29 cellular contexts compared by ENCODE assay signal in the genomic region with DNA sequence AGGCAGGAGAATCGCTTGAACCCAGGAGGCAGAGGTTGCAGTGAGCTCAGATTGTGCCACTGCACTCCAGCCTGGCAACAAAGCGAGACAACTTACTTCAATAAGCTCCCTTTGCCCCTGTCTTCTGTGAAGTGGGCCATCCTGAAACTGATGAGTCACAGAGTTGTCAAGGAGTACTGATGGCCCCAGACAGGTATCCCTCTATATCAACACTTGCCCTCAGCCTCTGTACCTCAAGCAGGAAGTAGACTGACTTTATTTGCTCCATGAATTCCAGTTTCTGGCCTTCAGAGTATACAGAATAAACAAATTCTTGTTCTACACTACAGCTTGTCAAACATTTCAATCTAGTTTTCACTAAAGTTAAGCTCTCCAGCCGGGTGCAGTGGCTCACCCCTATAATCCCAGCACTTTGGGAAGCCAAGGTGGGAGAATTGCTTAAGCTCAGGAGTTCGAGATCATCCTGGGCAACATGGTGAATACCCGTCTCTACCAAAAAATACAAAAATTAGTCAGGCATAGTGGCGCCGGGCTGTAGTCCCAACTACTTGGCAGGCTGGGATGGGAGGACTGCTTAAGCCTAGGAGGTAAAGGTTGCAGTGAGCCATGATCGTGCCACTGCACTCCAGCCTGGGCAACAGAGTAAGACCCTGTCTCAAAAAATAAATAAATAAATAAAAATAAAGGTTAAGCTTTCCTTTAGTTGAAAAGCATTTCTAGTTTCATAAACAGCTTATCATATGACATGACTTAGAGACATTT. TPM values are rescaled to one million over a fixed set of nuclear protein-coding genes. Genes with fewer than 3 reads are reported as not detected.
DNase-seq lines count a peak whose midpoint lies in the region; ATAC-seq, FAIRE-seq and TF ChIP-seq lines count a peak whose summit lies in the region.
"Had no signal": no experiment of that assay in that cellular context is flagged by ENCODE, and none has a peak within 500 bp of the region (broad histone marks: within the 10 kb centered on the region; RNA-seq: fewer than 3 reads in every experiment).

No MANE protein-coding gene starts in this region.

- peak in 1 of 2 donors; percentile 47 for DNase-seq in activated naive CD4-positive, alpha-beta T cell treated with anti-CD3 and anti-CD28 coated beads, Interleukin-2, amount 50 U/mL, for 72 hours (ENCODE audit: low spot score in 2 of 2)
- no peak for DNase-seq in activated naive CD4-positive, alpha-beta T cell treated with anti-CD3 and anti-CD28 coated beads, Interleukin-2, amount 10 ng/mL, durations not matched to agents 7 days and 5 days
- DNase-seq in NCI-H2029 treated with DMSO at 0.1 percent for 48 hours (lab: John Stamatoyannopoulos, UW) = peak; percentile 51
- DNase-seq in K562 (ENCODE audit: extremely low read depth in 1 of 4, low spot score in 3 of 4) = no peak
- DNase-seq in small intestine = peak; percentile 20
- no peak for DNase-seq in mesenchymal stem cell
- no peak for DNase-seq in adrenal gland
- DNase-seq in HTR-8/SVneo (ENCODE audit: insufficient read length, low spot score) = no peak
- DNase-seq: activated CD4-positive, alpha-beta T cell treated with anti-CD3 and anti-CD28 coated beads, Interleukin-2, amount 50 U/mL, for 4 hours; activated effector memory CD4-positive, alpha-beta T cell treated with Interleukin-2 at 50 U/mL for 16 hours; activated T-cell treated with anti-CD3 and anti-CD28 coated beads for 4 hours; DND-41; effector memory CD4-positive, alpha-beta T cell; heart left ventricle; NCI-H146; NCI-H524; nephron progenitor cell; NK-92 treated with Interleukin-12 subunit alpha and Interleukin-12 subunit beta, amount 100 ng/mL, for 24 hours; ovary; SHP77; spleen; stimulated activated CD4-positive, alpha-beta T cell treated with anti-CD3 and anti-CD28 coated beads, Interleukin-2, amount 100 ng/mL, for 48 hours; substantia nigra had no signal

- H4K20me1 ChIP-seq in K562 (replicated peaks; ENCODE audit: control insufficient read depth, insufficient read depth, low read length) = no peaks in the 10 kb centered on the region
- H4K20me1 ChIP-seq: BLaER1 had no signal

- TF ChIP-seq POLR2A in K562 (conservative IDR thresholded peaks at IDR 0.05) = no peak
- no peak for TF ChIP-seq POLR2A in adrenal gland (IDR thresholded peaks at IDR 0.05)

- intact Hi-C loops in K562 (cut with micrococcal nuclease) (no loop called here), adrenal gland (cut with DNase I) (loop anchor here in 1 of 2 donors (5.0 to 10.0 kb wide), 3 partner anchors 33 to 303 kb away; no protein-coding TSS in a partner anchor)

- no peak overlapping the region for H2BK5ac ChIP-seq in mesenchymal stem cell (ENCODE audit: low read depth, low read length, poor library complexity, severe bottlenecking)

- H3K79me2 ChIP-seq in K562 (ENCODE audit: control insufficient read depth, insufficient read depth, low read length) = no peaks in the 10 kb centered on the region

- H3K4me3 ChIP-seq in K562 = no peak overlapping the region
- H3K4me3 ChIP-seq in small intestine (ENCODE audit: low read depth in 1 of 2, low read length in 2 of 2) = no peak overlapping the region
- no peak overlapping the region for H3K4me3 ChIP-seq in mesenchymal stem cell (ENCODE audit: insufficient read depth in 1 of 2, low read depth in 1 of 2, low read length in 2 of 2)
- no peak overlapping the region for H3K4me3 ChIP-seq in adrenal gland
- H3K4me3 ChIP-seq: BLaER1, breast epithelium, heart left ventricle, lung, ovary, spleen had no signal

- in situ Hi-C loops in K562 (cut with MboI) = loop anchor here (5.0 kb wide), 1 partner anchor 78 kb away; no protein-coding TSS in a partner anchor

- H3K4me2 ChIP-seq in K562 (ENCODE audit: insufficient read depth, low read length) (no peak overlapping the region), mesenchymal stem cell (ENCODE audit: low read length, poor library complexity, severe bottlenecking) (no peak overlapping the region)
- H3K4me2 ChIP-seq: BLaER1, KMS-11 had no signal

- no peak overlapping the region for H3K27ac Mint-ChIP-seq in activated naive CD4-positive, alpha-beta T cell treated with anti-CD3 and anti-CD28 coated beads, Interleukin-2, amount 50 U/mL, for 72 hours
- H3K27ac Mint-ChIP-seq in activated naive CD4-positive, alpha-beta T cell treated with anti-CD3 and anti-CD28 coated beads, Interleukin-2, amount 10 ng/mL, durations not matched to agents 7 days and 5 days = no peak overlapping the region
- H3K27ac Mint-ChIP-seq: nephron progenitor cell had no signal

- H2AFZ ChIP-seq in K562 (ENCODE audit: low read depth, low read length) = no peak overlapping the region
- no peak overlapping the region for H2AFZ ChIP-seq in mesenchymal stem cell (ENCODE audit: low read depth, low read length)

- peaks cover 78% of the 10 kb centered on the region for H3K27me3 Mint-ChIP-seq in activated naive CD4-positive, alpha-beta T cell treated with anti-CD3 and anti-CD28 coated beads, Interleukin-2, amount 10 ng/mL, durations not matched to agents 7 days and 5 days

- H3K4ac ChIP-seq in mesenchymal stem cell (ENCODE audit: low read depth in 1 of 2, low read length in 2 of 2) = no peak overlapping the region

- no peak overlapping the region for H3K14ac ChIP-seq in mesenchymal stem cell (ENCODE audit: low read length in 2 of 2)

- H3K23ac ChIP-seq in mesenchymal stem cell (ENCODE audit: low read length in 2 of 2) = no peak overlapping the region

- H2AK5ac ChIP-seq in mesenchymal stem cell (ENCODE audit: low read length, severe bottlenecking) = no peak overlapping the region

- H3K9me1 ChIP-seq in K562 (ENCODE audit: control insufficient read depth, insufficient read depth, low read length) = no peaks in the 10 kb centered on the region

- POLR2A ChIA-PET in K562 (lab: Yijun Ruan, JAX) = interaction anchor here (0.7 to 0.9 kb wide), 3 partner anchors 18 to 89 kb away, joined by 3 to 5 read pairs (median 3); a partner anchor contains a TSS

- BruUV-seq in K562 (replicated peaks; lab: Mats Ljungman, UMichigan) = no TSS peak

- H2BK12ac ChIP-seq in mesenchymal stem cell (ENCODE audit: low read length in 2 of 2) = no peak overlapping the region

- TF ChIP-seq CTCF in K562 (IDR thresholded peaks at IDR 0.05 in 2 of 3, conservative IDR thresholded peaks at IDR 0.05 in 1 of 3; ENCODE audit: insufficient read depth in 2 of 3, low read depth in 1 of 3, low read length in 3 of 3) (no peak), adrenal gland (IDR thresholded peaks at IDR 0.05) (no peak)

- FAIRE-seq in K562 (lab: Jason Lieb, UNC) = no peak
- FAIRE-seq in small intestine (lab: Jason Lieb, UNC) = no peak
- no peak for FAIRE-seq in HTR-8/SVneo (lab: Jason Lieb, UNC)
- FAIRE-seq: colon had no signal

- no peak overlapping the region for H4K91ac ChIP-seq in mesenchymal stem cell (ENCODE audit: low read length)

- no peaks in the 10 kb centered on the region for H3K27me3 ChIP-seq in K562 (ENCODE audit: control insufficient read depth in 2 of 2, insufficient read depth in 2 of 2, low read length in 2 of 2)
- H3K27me3 ChIP-seq in small intestine (ENCODE audit: control insufficient read depth in 2 of 2, insufficient read depth in 2 of 2, low read length in 2 of 2) = no peaks in the 10 kb centered on the region
- no peaks in the 10 kb centered on the region for H3K27me3 ChIP-seq in mesenchymal stem cell (ENCODE audit: control insufficient read depth in 1 of 2, insufficient read depth in 1 of 2, low read length in 2 of 2)
- no peaks in the 10 kb centered on the region for H3K27me3 ChIP-seq in adrenal gland
- H3K27me3 ChIP-seq: BLaER1, breast epithelium, heart left ventricle, ovary had no signal

- H3K36me3 ChIP-seq in K562 (ENCODE audit: control insufficient read depth, insufficient read depth, low read length) = no peaks in the 10 kb centered on the region
- no peaks in the 10 kb centered on the region for H3K36me3 ChIP-seq in small intestine (ENCODE audit: control insufficient read depth in 2 of 2, insufficient read depth in 2 of 2, low read length in 2 of 2)
- H3K36me3 ChIP-seq in mesenchymal stem cell (ENCODE audit: control insufficient read depth in 1 of 2, insufficient read depth in 2 of 2, low read depth in 1 of 2, low read length in 2 of 2) = no peaks in the 10 kb centered on the region
- H3K36me3 ChIP-seq in adrenal gland (replicated peaks in 1 of 2) = no peaks in the 10 kb centered on the region
- H3K36me3 ChIP-seq: BLaER1, breast epithelium, heart left ventricle, ovary, spleen had no signal

- no peak for TF ChIP-seq RAD21 in K562 (CRISPR knock-in tag; conservative IDR thresholded peaks at IDR 0.05 in 1 of 2, IDR thresholded peaks at IDR 0.05 in 1 of 2)

- peaks cover 0 to 14% of the 10 kb centered on the region in 2 experiments; a peak in 3 of 5 replicates for H3K4me1 ChIP-seq in K562 (replicated peaks in 1 of 2; ENCODE audit: control insufficient read depth in 2 of 2, insufficient read depth in 2 of 2, low read length in 2 of 2)
- H3K4me1 ChIP-seq in small intestine (ENCODE audit: control insufficient read depth in 2 of 2, insufficient read depth in 1 of 2, low read depth in 1 of 2, low read length in 1 of 2) = peaks cover 0 to 6% of the 10 kb centered on the region in 2 donors
- peaks cover 15% of the 10 kb centered on the region for H3K4me1 ChIP-seq in mesenchymal stem cell (ENCODE audit: control insufficient read depth, insufficient read depth, low read depth, low read length)
- peaks cover 5 to 26% of the 10 kb centered on the region in 2 donors for H3K4me1 ChIP-seq in adrenal gland (replicated peaks in 1 of 2)

- H3K27ac ChIP-seq in K562 (ENCODE audit: extremely low read depth, low read depth, low read length) (no peak overlapping the region), small intestine (ENCODE audit: low read depth in 1 of 2, low read length in 1 of 2) (no peak overlapping the region), mesenchymal stem cell (ENCODE audit: low read length, poor library complexity, severe bottlenecking) (no peak overlapping the region), adrenal gland (no peak overlapping the region)
- H3K27ac ChIP-seq: BLaER1, breast epithelium, heart left ventricle, KMS-11, ovary, spleen, VCaP had no signal

- no peak for TF ChIP-seq EP300 in K562 (IDR thresholded peaks at IDR 0.05; ENCODE audit: low read length)

- H3K36me3 Mint-ChIP-seq in activated naive CD4-positive, alpha-beta T cell treated with anti-CD3 and anti-CD28 coated beads, Interleukin-2, amount 50 U/mL, for 72 hours = peaks cover 0 to 5% of the 10 kb centered on the region in 2 donors
- peaks cover 1% of the 10 kb centered on the region for H3K36me3 Mint-ChIP-seq in activated naive CD4-positive, alpha-beta T cell treated with anti-CD3 and anti-CD28 coated beads, Interleukin-2, amount 10 ng/mL, durations not matched to agents 7 days and 5 days

- no peaks in the 10 kb centered on the region for H3K79me1 ChIP-seq in mesenchymal stem cell (replicated peaks; ENCODE audit: low read length, poor library complexity, severe bottlenecking)

- H2BK15ac ChIP-seq in mesenchymal stem cell (ENCODE audit: low read depth, poor library complexity, severe bottlenecking) = no peak overlapping the region

- H3K9me3 ChIP-seq in K562 (replicated peaks; ENCODE audit: control insufficient read depth, insufficient read depth, low read depth, low read length) (no peaks in the 10 kb centered on the region; the same call in 1 of the 2 replicates), small intestine (ENCODE audit: control insufficient read depth, low read depth) (no peaks in the 10 kb centered on the region), mesenchymal stem cell (ENCODE audit: control insufficient read depth, low read length) (no peaks in the 10 kb centered on the region), adrenal gland (replicated peaks in 1 of 3) (no peaks in the 10 kb centered on the region)
- H3K9me3 ChIP-seq: breast epithelium, ovary had no signal

- H3K9ac ChIP-seq in K562 (ENCODE audit: insufficient read depth in 1 of 2, low read depth in 2 of 2, low read length in 2 of 2) (no peak overlapping the region), mesenchymal stem cell (ENCODE audit: low read length) (no peak overlapping the region)
- H3K9ac ChIP-seq: BLaER1, KMS-11 had no signal

- no peak overlapping the region for H3K4me3 Mint-ChIP-seq in activated naive CD4-positive, alpha-beta T cell treated with anti-CD3 and anti-CD28 coated beads, Interleukin-2, amount 10 ng/mL, durations not matched to agents 7 days and 5 days
- H3K4me3 Mint-ChIP-seq: nephron progenitor cell had no signal

- ATAC-seq in activated naive CD4-positive, alpha-beta T cell treated with anti-CD3 and anti-CD28 coated beads, Interleukin-2, amount 50 U/mL, for 72 hours = peak; percentile 11 to 57
- no peak for ATAC-seq in K562
- ATAC-seq: heart left ventricle had no signal

- 62% methylated on average over 8 of the region's 8 CpGs for WGBS in K562 (ENCODE audit: insufficient coverage, low coverage, missing lambda C conversion rate)
- 87 to 93% (median 89%) methylated on average over 8 of the region's 8 CpGs for WGBS in small intestine, 3 donors
- 87% methylated on average over 6 of the region's 8 CpGs for whole genome bisulfite sequencing in mesenchymal stem cell
- WGBS in adrenal gland, 4 donors = 89 to 90% (median 89%) methylated on average over 6 to 8 of the region's 8 CpGs

- CTCF ChIA-PET in activated naive CD4-positive, alpha-beta T cell treated with anti-CD3 and anti-CD28 coated beads, Interleukin-2, amount 10 ng/mL, durations not matched to agents 7 days and 5 days (lab: Charles Lee) = interaction anchor here (0.6 to 6.1 kb wide), 18 partner anchors 11 to 299 kb away, joined by 3 to 224 read pairs (median 4); no protein-coding TSS in a partner anchor
- CTCF ChIA-PET in K562 (lab: Yijun Ruan, JAX; ENCODE audit: low intra/inter-chr PET ratio) = interaction anchor here (1.3 to 4.3 kb wide), 3 partner anchors 31 to 297 kb away, joined by 3 to 53 read pairs (median 44); no protein-coding TSS in a partner anchor

- H3K4me1 Mint-ChIP-seq in activated naive CD4-positive, alpha-beta T cell treated with anti-CD3 and anti-CD28 coated beads, Interleukin-2, amount 10 ng/mL, durations not matched to agents 7 days and 5 days = peaks cover 49% of the 10 kb centered on the region

- H2BK120ac ChIP-seq in mesenchymal stem cell (ENCODE audit: low read depth, low read length) = no peak overlapping the region

- H3K9me3 Mint-ChIP-seq in activated naive CD4-positive, alpha-beta T cell treated with anti-CD3 and anti-CD28 coated beads, Interleukin-2, amount 50 U/mL, for 72 hours = no peaks in the 10 kb centered on the region
- no peaks in the 10 kb centered on the region for H3K9me3 Mint-ChIP-seq in activated naive CD4-positive, alpha-beta T cell treated with anti-CD3 and anti-CD28 coated beads, Interleukin-2, amount 10 ng/mL, durations not matched to agents 7 days and 5 days

- no peak overlapping the region for H3K18ac ChIP-seq in mesenchymal stem cell (ENCODE audit: low read depth in 1 of 2, low read length in 2 of 2)

- H4K8ac ChIP-seq in mesenchymal stem cell (ENCODE audit: low read length) = no peak overlapping the region

RNA-seq across cellular contexts. Expression of a gene that starts 16.4 kb away (rescaled TPM):
- total RNA-seq in activated naive CD4-positive, alpha-beta T cell treated with anti-CD3 and anti-CD28 coated beads, Interleukin-2, amount 50 U/mL, for 72 hours = 10 to 100 TPM; 48.9 to 67.6 TPM
- total RNA-seq in K562 (2011; cell fraction: chromatin; rRNA removed; ENCODE audit: low replicate concordance) = 26.2 and 103 TPM in 2 replicates
- 119 and 150 TPM in 2 replicates for total RNA-seq in K562 (2011; cell fraction: nucleolus; rRNA removed)
- 79.0 and 80.1 TPM in 2 replicates for total RNA-seq in K562 (2011; cell fraction: nucleoplasm; rRNA removed)
- total RNA-seq in K562 (2014; rRNA removed) (10.9 and 14.9 TPM in 2 replicates), K562 (2014; rRNA removed; fragmentation: Illumina TruSeq; extraction: Trizol) (4.9 and 5.5 TPM in 2 replicates), K562 (2015; rRNA removed; fragmentation: Illumina TruSeq; extraction: Trizol) (6.9 and 8.1 TPM in 2 replicates), K562 (2021) (40.7 and 45.5 TPM in 2 replicates), adrenal gland (100 to 1,000 TPM in 4 of 8 donors, 10 to 100 TPM in 4; 74.5 to 207 (median 104) TPM)
- polyA plus RNA-seq in K562 (2011; rRNA removed) (16.0 and 25.1 TPM in 2 replicates), K562 (2014; fragmentation: Illumina TruSeq; extraction: Trizol) (27.2 and 34.5 TPM in 2 replicates), K562 (2014; fragmentation: Nextera tagmentation; extraction: Ambion mirVana) (1 to 10 TPM; 1.3 to 2.3 TPM), K562 (2014; rRNA removed) (12.7 and 15.9 TPM in 2 replicates), small intestine (10 to 100 TPM; 19.7 to 87.3 (median 28.4) TPM), adrenal gland (10 to 100 TPM; 13.1 to 26.8 (median 14.8) TPM)
- 18.9 and 40.0 TPM in 2 replicates for polyA plus RNA-seq in K562 (2011; cell fraction: cytosol; rRNA removed)
- 17.1 and 30.2 TPM in 2 replicates for polyA plus RNA-seq in K562 (2011; cell fraction: nucleus; rRNA removed)
- 36.0 and 70.6 TPM in 2 replicates for polyA plus RNA-seq in K562 (2012)
- 15.2 and 24.3 TPM in 2 replicates for polyA minus RNA-seq in K562 (2011; rRNA and poly(A)+ RNA removed)
- polyA minus RNA-seq in K562 (2011; cell fraction: cytosol; rRNA and poly(A)+ RNA removed) = 36.7 and 48.5 TPM in 2 replicates
- 16.7 and 17.0 TPM in 2 replicates for polyA minus RNA-seq in K562 (2011; cell fraction: nucleus; rRNA and poly(A)+ RNA removed)
- 99.1 TPM for polyA plus RNA-seq in mesenchymal stem cell (2013, experiment 1 of 2)
- 101 TPM for polyA plus RNA-seq in mesenchymal stem cell (2013, experiment 2 of 2)

RNA-seq across cellular contexts. Expression of a gene that starts 18.8 kb away (rescaled TPM):
- 1 to 10 TPM in 1 of 2 donors, under 1 TPM in 1; 0.68 to 2.2 TPM for total RNA-seq in activated naive CD4-positive, alpha-beta T cell treated with anti-CD3 and anti-CD28 coated beads, Interleukin-2, amount 50 U/mL, for 72 hours
- total RNA-seq in K562 (2011; cell fraction: chromatin; rRNA removed; ENCODE audit: low replicate concordance) = 9.3 and 17.2 TPM in 2 replicates
- total RNA-seq in K562 (2011; cell fraction: nucleolus; rRNA removed) = 8.4 and 8.8 TPM in 2 replicates
- 7.2 and 9.0 TPM in 2 replicates for total RNA-seq in K562 (2011; cell fraction: nucleoplasm; rRNA removed)
- total RNA-seq in K562 (2014; rRNA removed) = 0.36 and 0.65 TPM in 2 replicates
- total RNA-seq in K562 (2014; rRNA removed; fragmentation: Illumina TruSeq; extraction: Trizol) = 0.51 and 0.80 TPM in 2 replicates
- total RNA-seq in K562 (2015; rRNA removed; fragmentation: Illumina TruSeq; extraction: Trizol) = 0.94 and 0.98 TPM in 2 replicates
- total RNA-seq in K562 (2021) = 2.3 and 4.5 TPM in 2 replicates
- polyA plus RNA-seq in K562 (2011; rRNA removed) = 2.1 and 2.9 TPM in 2 replicates
- 3.2 and 3.4 TPM in 2 replicates for polyA plus RNA-seq in K562 (2011; cell fraction: cytosol; rRNA removed)
- polyA plus RNA-seq in K562 (2011; cell fraction: nucleus; rRNA removed) = 15.7 and 30.4 TPM in 2 replicates
- polyA plus RNA-seq in K562 (2012) = 1.5 and 4.9 TPM in 2 replicates
- polyA plus RNA-seq in K562 (2014; fragmentation: Illumina TruSeq; extraction: Trizol) = 1.2 and 1.3 TPM in 2 replicates
- not detected for polyA plus RNA-seq in K562 (2014; fragmentation: Nextera tagmentation; extraction: Ambion mirVana)
- 2.8 and 5.8 TPM in 2 replicates for polyA plus RNA-seq in K562 (2014; rRNA removed)
- 0.35 and 0.39 TPM in 2 replicates for polyA minus RNA-seq in K562 (2011; rRNA and poly(A)+ RNA removed)
- polyA minus RNA-seq in K562 (2011; cell fraction: cytosol; rRNA and poly(A)+ RNA removed) = 1.0 TPM in 1 of 2 replicates, not detected in the other
- polyA minus RNA-seq in K562 (2011; cell fraction: nucleus; rRNA and poly(A)+ RNA removed) = 2.0 and 2.6 TPM in 2 replicates
- 100 to 1,000 TPM in 1 of 3 donors, 10 to 100 TPM in 1, 1 to 10 TPM in 1; 6.9 to 105 (median 16.8) TPM for polyA plus RNA-seq in small intestine
- 1,343 TPM for polyA plus RNA-seq in mesenchymal stem cell (2013, experiment 1 of 2)
- 1,238 TPM for polyA plus RNA-seq in mesenchymal stem cell (2013, experiment 2 of 2)
- 100 to 1,000 TPM in 4 of 8 donors, 10 to 100 TPM in 4; 55.7 to 161 (median 97.8) TPM for total RNA-seq in adrenal gland
- polyA plus RNA-seq in adrenal gland = 10 to 100 TPM; 15.5 to 65.2 (median 17.0) TPM

RNA-seq across cellular contexts. Expression of a gene that starts 25.5 kb away (rescaled TPM):
- total RNA-seq in activated naive CD4-positive, alpha-beta T cell treated with anti-CD3 and anti-CD28 coated beads, Interleukin-2, amount 50 U/mL, for 72 hours = 100 to 1,000 TPM; 112 to 146 TPM
- total RNA-seq in K562 (2011; cell fraction: chromatin; rRNA removed; ENCODE audit: low replicate concordance) = 70.4 and 75.8 TPM in 2 replicates
- 57.0 and 70.0 TPM in 2 replicates for total RNA-seq in K562 (2011; cell fraction: nucleolus; rRNA removed)
- 73.5 and 91.2 TPM in 2 replicates for total RNA-seq in K562 (2011; cell fraction: nucleoplasm; rRNA removed)
- total RNA-seq in K562 (2014; rRNA removed) = 161 and 168 TPM in 2 replicates
- 162 and 169 TPM in 2 replicates for total RNA-seq in K562 (2014; rRNA removed; fragmentation: Illumina TruSeq; extraction: Trizol)
- 169 and 170 TPM in 2 replicates for total RNA-seq in K562 (2015; rRNA removed; fragmentation: Illumina TruSeq; extraction: Trizol)
- total RNA-seq in K562 (2021) = 213 and 214 TPM in 2 replicates
- 107 and 113 TPM in 2 replicates for polyA plus RNA-seq in K562 (2011; rRNA removed)
- polyA plus RNA-seq in K562 (2011; cell fraction: cytosol; rRNA removed) = 60.6 and 83.2 TPM in 2 replicates
- 55.8 and 68.8 TPM in 2 replicates for polyA plus RNA-seq in K562 (2011; cell fraction: nucleus; rRNA removed)
- 149 and 246 TPM in 2 replicates for polyA plus RNA-seq in K562 (2012)
- 71.1 and 71.5 TPM in 2 replicates for polyA plus RNA-seq in K562 (2014; fragmentation: Illumina TruSeq; extraction: Trizol)
- polyA plus RNA-seq in K562 (2014; fragmentation: Nextera tagmentation; extraction: Ambion mirVana) = 10 to 100 TPM; 56.5 to 79.8 TPM
- polyA plus RNA-seq in K562 (2014; rRNA removed) = 173 and 220 TPM in 2 replicates
- 24.4 and 36.8 TPM in 2 replicates for polyA minus RNA-seq in K562 (2011; rRNA and poly(A)+ RNA removed)
- polyA minus RNA-seq in K562 (2011; cell fraction: cytosol; rRNA and poly(A)+ RNA removed) = 42.3 and 44.0 TPM in 2 replicates
- polyA minus RNA-seq in K562 (2011; cell fraction: nucleus; rRNA and poly(A)+ RNA removed) = 20.5 and 28.9 TPM in 2 replicates
- polyA plus RNA-seq in small intestine = 100 to 1,000 TPM; 117 to 164 (median 147) TPM
- 219 TPM for polyA plus RNA-seq in mesenchymal stem cell (2013, experiment 1 of 2)
- polyA plus RNA-seq in mesenchymal stem cell (2013, experiment 2 of 2) = 222 TPM
- 100 to 1,000 TPM in 4 of 8 donors, 10 to 100 TPM in 4; 58.3 to 390 (median 102) TPM for total RNA-seq in adrenal gland
- 100 to 1,000 TPM in 2 of 3 donors, 10 to 100 TPM in 1; 66.0 to 337 (median 256) TPM for polyA plus RNA-seq in adrenal gland

RNA-seq across cellular contexts. Expression of a gene that starts 27.9 kb away (rescaled TPM):
- 1 to 10 TPM in 1 of 2 donors, under 1 TPM in 1; 0.93 to 1.1 TPM for total RNA-seq in activated naive CD4-positive, alpha-beta T cell treated with anti-CD3 and anti-CD28 coated beads, Interleukin-2, amount 50 U/mL, for 72 hours
- 1.2 and 3.0 TPM in 2 replicates for total RNA-seq in K562 (2011; cell fraction: chromatin; rRNA removed; ENCODE audit: low replicate concordance)
- total RNA-seq in K562 (2011; cell fraction: nucleolus; rRNA removed) = 3.0 and 3.8 TPM in 2 replicates
- 2.4 and 2.7 TPM in 2 replicates for total RNA-seq in K562 (2011; cell fraction: nucleoplasm; rRNA removed)
- 0.29 and 0.36 TPM in 2 replicates for total RNA-seq in K562 (2014; rRNA removed)
- total RNA-seq in K562 (2014; rRNA removed; fragmentation: Illumina TruSeq; extraction: Trizol) = 0.18 and 0.51 TPM in 2 replicates
- 0.25 and 0.34 TPM in 2 replicates for total RNA-seq in K562 (2015; rRNA removed; fragmentation: Illumina TruSeq; extraction: Trizol)
- 0.40 and 0.69 TPM in 2 replicates for total RNA-seq in K562 (2021)
- polyA plus RNA-seq in K562 (2011; rRNA removed) = 0.91 and 1.0 TPM in 2 replicates
- polyA plus RNA-seq in K562 (2011; cell fraction: cytosol; rRNA removed) = 0.40 and 0.47 TPM in 2 replicates
- 1.2 and 2.3 TPM in 2 replicates for polyA plus RNA-seq in K562 (2011; cell fraction: nucleus; rRNA removed)
- 0.82 and 1.1 TPM in 2 replicates for polyA plus RNA-seq in K562 (2012)
- 0.21 and 0.25 TPM in 2 replicates for polyA plus RNA-seq in K562 (2014; fragmentation: Illumina TruSeq; extraction: Trizol)
- under 1 TPM; 0.38 to 0.50 TPM for polyA plus RNA-seq in K562 (2014; fragmentation: Nextera tagmentation; extraction: Ambion mirVana)
- 0.20 and 0.97 TPM in 2 replicates for polyA plus RNA-seq in K562 (2014; rRNA removed)
- 0.32 and 0.48 TPM in 2 replicates for polyA minus RNA-seq in K562 (2011; rRNA and poly(A)+ RNA removed)
- polyA minus RNA-seq in K562 (2011; cell fraction: cytosol; rRNA and poly(A)+ RNA removed) = not detected in 2 replicates
- polyA minus RNA-seq in K562 (2011; cell fraction: nucleus; rRNA and poly(A)+ RNA removed) = 0.81 and 1.9 TPM in 2 replicates
- polyA plus RNA-seq in small intestine = 1 to 10 TPM in 1 of 3 donors, under 1 TPM in 2; 0.45 to 1.1 (median 0.90) TPM
- 0.10 TPM for polyA plus RNA-seq in mesenchymal stem cell (2013, experiment 1 of 2)
- polyA plus RNA-seq in mesenchymal stem cell (2013, experiment 2 of 2) = 0.10 TPM
- under 1 TPM in 4 of 8 donors, not detected in 4; 0.15 to 0.28 (median 0.23) TPM for total RNA-seq in adrenal gland
- 1 to 10 TPM in 1 of 3 donors, under 1 TPM in 2; 0.09 to 1.2 (median 0.64) TPM for polyA plus RNA-seq in adrenal gland

RNA-seq across cellular contexts. Expression of a gene that starts 39.9 kb away (rescaled TPM):
- under 1 TPM; 0.46 to 0.78 TPM for total RNA-seq in activated naive CD4-positive, alpha-beta T cell treated with anti-CD3 and anti-CD28 coated beads, Interleukin-2, amount 50 U/mL, for 72 hours
- total RNA-seq in K562 (2011; cell fraction: chromatin; rRNA removed; ENCODE audit: low replicate concordance) = 0.69 and 0.76 TPM in 2 replicates
- total RNA-seq in K562 (2011; cell fraction: nucleolus; rRNA removed) = 0.33 and 0.53 TPM in 2 replicates
- 0.31 and 0.66 TPM in 2 replicates for total RNA-seq in K562 (2011; cell fraction: nucleoplasm; rRNA removed)
- total RNA-seq in K562 (2014; rRNA removed) (0.41 TPM in 1 of 2 replicates, not detected in the other), K562 (2014; rRNA removed; fragmentation: Illumina TruSeq; extraction: Trizol) (0.07 TPM in 1 of 2 replicates, not detected in the other), K562 (2015; rRNA removed; fragmentation: Illumina TruSeq; extraction: Trizol) (0.11 and 0.14 TPM in 2 replicates), K562 (2021) (0.36 and 0.60 TPM in 2 replicates), adrenal gland (10 to 100 TPM in 7 of 8 donors, 1 to 10 TPM in 1; 7.3 to 30.5 (median 20.7) TPM)
- polyA plus RNA-seq in K562 (2011; rRNA removed) (0.38 and 0.45 TPM in 2 replicates), K562 (2014; fragmentation: Illumina TruSeq; extraction: Trizol) (0.22 and 0.46 TPM in 2 replicates), K562 (2014; fragmentation: Nextera tagmentation; extraction: Ambion mirVana) (under 1 TPM; 0.24 to 0.32 TPM), K562 (2014; rRNA removed) (0.68 and 1.0 TPM in 2 replicates), small intestine (100 to 1,000 TPM in 2 of 3 donors, 10 to 100 TPM in 1; 52.9 to 355 (median 218) TPM), adrenal gland (10 to 100 TPM in 1 of 3 donors, 1 to 10 TPM in 2; 4.0 to 10.1 (median 6.5) TPM)
- 0.27 TPM in 2 replicates for polyA plus RNA-seq in K562 (2011; cell fraction: cytosol; rRNA removed)
- 0.29 and 0.48 TPM in 2 replicates for polyA plus RNA-seq in K562 (2011; cell fraction: nucleus; rRNA removed)
- polyA plus RNA-seq in K562 (2012) = 0.20 and 0.80 TPM in 2 replicates
- 0.27 and 0.39 TPM in 2 replicates for polyA minus RNA-seq in K562 (2011; rRNA and poly(A)+ RNA removed)
- polyA minus RNA-seq in K562 (2011; cell fraction: cytosol; rRNA and poly(A)+ RNA removed) = not detected in 2 replicates
- not detected in 2 replicates for polyA minus RNA-seq in K562 (2011; cell fraction: nucleus; rRNA and poly(A)+ RNA removed)
- 6.4 TPM for polyA plus RNA-seq in mesenchymal stem cell (2013, experiment 1 of 2)
- 6.5 TPM for polyA plus RNA-seq in mesenchymal stem cell (2013, experiment 2 of 2)

Comparison
In these comparisons a context has a peak if more than half of its experiments do, and no peak if none do; other contexts are left out.
1. DNase-seq: peak in NCI-H2029 treated with DMSO at 0.1 percent for 48 hours (single experiment) and small intestine (single experiment); none in activated naive CD4-positive, alpha-beta T cell treated with anti-CD3 and anti-CD28 coated beads, Interleukin-2, amount 10 ng/mL, durations not matched to agents 7 days and 5 days (single experiment), K562 (0 of 4), mesenchymal stem cell (single experiment), adrenal gland (0 of 7) and HTR-8/SVneo (single experiment).